Comparison of ENCODE assay signal across 20 cellular contexts in genomic region chr9:25681270-25681669, GRCh38. TPM values are rescaled to one million over a fixed set of nuclear protein-coding genes. Genes with fewer than 3 reads are reported as not detected.
DNase-seq lines count a peak whose midpoint lies in the region; ATAC-seq, FAIRE-seq and TF ChIP-seq lines count a peak whose summit lies in the region.
"Had no signal": no experiment of that assay in that cellular context is flagged by ENCODE, and none has a peak within 500 bp of the region (broad histone marks: within the 10 kb centered on the region; RNA-seq: fewer than 3 reads in every experiment).

No MANE protein-coding gene starts in this region.

- H3K27me3 ChIP-seq in SK-N-SH (ENCODE audit: insufficient read depth) (no peaks in the 10 kb centered on the region), fibroblast of lung (ENCODE audit: control insufficient read depth, insufficient read depth, low read length) (no peaks in the 10 kb centered on the region), pancreas (no peaks in the 10 kb centered on the region)
- H3K27me3 ChIP-seq: dorsolateral prefrontal cortex, upper lobe of left lung had no signal

- no peaks in the 10 kb centered on the region for H3K9me2 ChIP-seq in SK-N-SH

- H3K9me3 ChIP-seq in SK-N-SH (no peaks in the 10 kb centered on the region), fibroblast of lung (ENCODE audit: control insufficient read depth, insufficient read depth, low read depth, low read length) (no peaks in the 10 kb centered on the region), pancreas (no peaks in the 10 kb centered on the region)
- H3K9me3 ChIP-seq: upper lobe of left lung had no signal

- H3K79me2 ChIP-seq in SK-N-SH (ENCODE audit: insufficient read depth) (0 out of 2 replicates have a peak, but pooled peaks cover 5% of the 10 kb centered on the region), fibroblast of lung (ENCODE audit: control insufficient read depth, insufficient read depth, low read length) (no peaks in the 10 kb centered on the region)

- DNase-seq in EH (ENCODE audit: low read depth): peak; percentile 82
- no peak for DNase-seq in SK-N-SH
- DNase-seq in fibroblast of lung (ENCODE audit: low read depth in 2 of 2): peak; percentile 38 to 68
- DNase-seq in skeletal muscle cell (ENCODE audit: low read depth): peak; percentile 29
- DNase-seq in pancreas: no peak
- DNase-seq in head of caudate nucleus: no peak
- DNase-seq: activated CD8-positive, alpha-beta T cell treated with anti-CD3 and anti-CD28 coated beads for 36 hours; C1 segment of cervical spinal cord; DMS53; dorsolateral prefrontal cortex; KG1; NCI-H1436 treated with DMSO at 0.1 percent for 48 hours; upper lobe of left lung had no signal

- H3K4me3 ChIP-seq in SK-N-SH (ENCODE audit: low read depth in 2 of 2, low read length in 1 of 2) (no peak overlapping the region), fibroblast of lung (replicated peaks in 1 of 4; ENCODE audit: control extremely low read depth in 1 of 4, insufficient read depth in 1 of 4, low read depth in 3 of 4, low read length in 4 of 4) (no peak overlapping the region), skeletal muscle cell (ENCODE audit: low read depth, low read length) (no peak overlapping the region), pancreas (no peak overlapping the region)
- H3K4me3 ChIP-seq: dorsolateral prefrontal cortex, upper lobe of left lung had no signal

- H3K27ac ChIP-seq in SK-N-SH (ENCODE audit: low read depth in 2 of 2, low read length in 1 of 2): peak overlapping the region in 1 of 2 experiments; percentile 47; a peak in 2 of 4 replicates
- H3K27ac ChIP-seq in fibroblast of lung (ENCODE audit: insufficient read depth, low read length): no peak overlapping the region
- no peak overlapping the region for H3K27ac ChIP-seq in pancreas
- H3K27ac ChIP-seq: dorsolateral prefrontal cortex, upper lobe of left lung had no signal

- H3K9ac ChIP-seq in SK-N-SH (no peak overlapping the region), fibroblast of lung (ENCODE audit: insufficient read depth, low read length) (no peak overlapping the region)

- intact Hi-C loops in pancreas (cut with DNase I) (no loop called here), head of caudate nucleus (cut with DNase I) (no loop called here)

- no peak for TF ChIP-seq RAD21 in SK-N-SH (IDR thresholded peaks at IDR 0.05; ENCODE audit: low read length)

- ATAC-seq in GM18867 (IDR thresholded peaks at IDR 0.05; ENCODE audit: unreplicated experiment): no peak
- ATAC-seq in pancreas: no peak
- no peak for ATAC-seq in GM21619 (IDR thresholded peaks at IDR 0.05; ENCODE audit: unreplicated experiment)
- ATAC-seq: activated CD8-positive, alpha-beta T cell treated with anti-CD3 and anti-CD28 coated beads for 36 hours; HCT116; sciatic nerve had no signal

- POLR2A ChIA-PET in SK-N-SH (lab: Yijun Ruan, JAX): no interaction called here

- H2AFZ ChIP-seq in SK-N-SH (ENCODE audit: low read depth) (no peak overlapping the region), fibroblast of lung (ENCODE audit: low read length) (no peak overlapping the region)

- TF ChIP-seq CTCF in SK-N-SH (IDR thresholded peaks at IDR 0.05) (no peak), fibroblast of lung (conservative IDR thresholded peaks at IDR 0.05 in 1 of 2, IDR thresholded peaks at IDR 0.05 in 1 of 2; ENCODE audit: low read depth in 1 of 2, low read length in 2 of 2) (no peak), pancreas (IDR thresholded peaks at IDR 0.05) (no peak)

- TF ChIP-seq EP300 in SK-N-SH (IDR thresholded peaks at IDR 0.05; ENCODE audit: borderline replicate concordance in 1 of 2, low read depth in 1 of 2, low read length in 1 of 2): peak in 1 of 2 experiments; percentile 29; a peak in 1 of 4 replicates

- peaks cover 5% of the 10 kb centered on the region in 2 experiments; a peak in 3 of 4 replicates for H3K4me1 ChIP-seq in SK-N-SH (ENCODE audit: control insufficient read depth in 1 of 2, insufficient read depth in 2 of 2, low read depth in 1 of 2, low read length in 1 of 2)
- no peaks in the 10 kb centered on the region for H3K4me1 ChIP-seq in fibroblast of lung (ENCODE audit: control insufficient read depth, extremely low read depth, insufficient read depth, low read length)
- peaks cover 0 to 10% (median 7%) of the 10 kb centered on the region in 3 donors for H3K4me1 ChIP-seq in pancreas

- 29% methylated on average over 4 of the region's 4 CpGs for WGBS in SK-N-SH (ENCODE audit: low lambda C conversion rate)
- WGBS in pancreas, 2 donors: 79 to 80% methylated on average over 4 of the region's 4 CpGs

- CTCF ChIA-PET in SK-N-SH (lab: Yijun Ruan, JAX): no interaction called here

- no peak for FAIRE-seq in pancreas (lab: Jason Lieb, UNC)
- FAIRE-seq: TTC549 had no signal

- H4K20me1 ChIP-seq in SK-N-SH (ENCODE audit: insufficient read depth): no peaks in the 10 kb centered on the region
- no peaks in the 10 kb centered on the region for H4K20me1 ChIP-seq in fibroblast of lung (ENCODE audit: control insufficient read depth, extremely low read depth, insufficient read depth, low read length)

- no peaks in the 10 kb centered on the region for H3K36me3 ChIP-seq in SK-N-SH (replicated peaks in 1 of 2; ENCODE audit: control insufficient read depth in 1 of 2, insufficient read depth in 2 of 2, low read length in 1 of 2)
- H3K36me3 ChIP-seq in fibroblast of lung (ENCODE audit: control insufficient read depth, insufficient read depth, low read length): no peaks in the 10 kb centered on the region
- H3K36me3 ChIP-seq in pancreas: no peaks in the 10 kb centered on the region
- H3K36me3 ChIP-seq: upper lobe of left lung had no signal

- H3K4me2 ChIP-seq in SK-N-SH (peak overlapping the region; percentile 17; the same call in 1 of the 2 replicates), fibroblast of lung (ENCODE audit: extremely low read depth, insufficient read depth, low read length) (no peak overlapping the region)

- H3F3A ChIP-seq in SK-N-SH (replicated peaks; ENCODE audit: insufficient read depth): peaks cover 23% of the 10 kb centered on the region

TF ChIP-seq in SK-N-SH, 30 proteins besides CTCF, POLR2A, EP300 and RAD21 (continues in another document):
- TF ChIP-seq ELF1 (IDR thresholded peaks at IDR 0.05) (no peak), USF1 (IDR thresholded peaks at IDR 0.05; ENCODE audit: borderline replicate concordance, low read depth) (no peak), GABPA (IDR thresholded peaks at IDR 0.05; ENCODE audit: low read depth) (no peak), REST (IDR thresholded peaks at IDR 0.05; ENCODE audit: low read depth, low read length) (no peak), SIN3A (IDR thresholded peaks at IDR 0.05; ENCODE audit: borderline replicate concordance, low read depth, low read length) (no peak), MXI1 (IDR thresholded peaks at IDR 0.05; ENCODE audit: low read depth, low read length) (no peak), PBX3 (IDR thresholded peaks at IDR 0.05) (0 out of 2 replicates have a peak, but pooled peaks have one; percentile 14), CHD2 (IDR thresholded peaks at IDR 0.05; ENCODE audit: low read length, partially characterized antibody) (no peak)

RNA-seq across cellular contexts. Expression of gene TUSC1, which starts 3.0 kb away (rescaled TPM):
- polyA plus RNA-seq in SK-N-SH (2012; rRNA removed) (8.8 and 9.1 TPM in 2 replicates), fibroblast of lung (3.7 and 4.9 TPM in 2 replicates), pancreas (1 to 10 TPM; 2.9 to 8.5 TPM)
- polyA plus RNA-seq in SK-N-SH (2012; cell fraction: cytosol; rRNA removed): 7.6 and 8.6 TPM in 2 replicates
- polyA plus RNA-seq in SK-N-SH (2012; cell fraction: nucleus; rRNA removed): 5.0 and 5.4 TPM in 2 replicates
- total RNA-seq in fibroblast of lung (7.9 and 10.5 TPM in 2 replicates), pancreas (1 to 10 TPM; 4.6 to 6.6 (median 5.2) TPM)
- 4.5 and 5.3 TPM in 2 replicates for polyA plus RNA-seq in fibroblast of lung (2012)
- 0.48 and 2.3 TPM in 2 replicates for polyA minus RNA-seq in fibroblast of lung (ENCODE audit: low replicate concordance)
- total RNA-seq: neural crest cell, OCI-LY7 had no signal

Comparison
In these comparisons a context has a peak if more than half of its experiments do, and no peak if none do; other contexts are left out.
1. DNase-seq: peak in EH (single experiment), fibroblast of lung (2 of 2) and skeletal muscle cell (single experiment); none in SK-N-SH (single experiment), pancreas (0 of 6) and head of caudate nucleus (0 of 42).